Comparison of ENCODE assay signal across 17 cellular contexts in genomic region chr21:37436180-37436579, GRCh38.
A peak's percentile ranks its signal among the peaks of the same experiment; 100 is the strongest.
DNase-seq lines count a peak whose midpoint lies in the region; ATAC-seq, FAIRE-seq and TF ChIP-seq lines count a peak whose summit lies in the region.
"Had no signal": no experiment of that assay in that cellular context is flagged by ENCODE, and none has a peak within 500 bp of the region (broad histone marks: within the 10 kb centered on the region; RNA-seq: fewer than 3 reads in every experiment).

No MANE protein-coding gene starts in this region.

- no peaks in the 10 kb centered on the region for H3K27me3 ChIP-seq in IMR-90 (ENCODE audit: control insufficient read depth, insufficient read depth, low read length)
- H3K27me3 ChIP-seq in GM12878 (replicated peaks in 1 of 2; ENCODE audit: control insufficient read depth in 2 of 2, insufficient read depth in 2 of 2, low read length in 1 of 2), result no peaks in the 10 kb centered on the region
- H3K27me3 ChIP-seq in spleen (replicated peaks in 1 of 7), result no peaks in the 10 kb centered on the region
- H3K27me3 ChIP-seq in ovary, result no peaks in the 10 kb centered on the region
- no peaks in the 10 kb centered on the region for H3K27me3 ChIP-seq in WERI-Rb-1 (ENCODE audit: insufficient read depth, low read depth, severe bottlenecking)

- peak; percentile 41 for FAIRE-seq in GM12878 (lab: Jason Lieb, UNC)

- POLR2A ChIA-PET in IMR-90 (lab: Charles Lee; ENCODE audit: unreplicated experiment), result interaction anchor here (0.6 kb wide), 1 partner anchor 23 kb away, joined by 4 read pairs; no protein-coding TSS in a partner anchor
- POLR2A ChIA-PET in GM12878 (lab: Charles Lee), result no interaction called here

- H3K27ac ChIP-seq in IMR-90 (ENCODE audit: insufficient read depth, low read length) (no peak overlapping the region), GM12878 (ENCODE audit: control insufficient read depth, insufficient read depth) (no peak overlapping the region), spleen (peak overlapping the region in 5 of 8 donors; percentile 36 to 62 (median 46)), ovary (no peak overlapping the region), WERI-Rb-1 (no peak overlapping the region)

- H3K79me2 ChIP-seq in GM12878 (ENCODE audit: control insufficient read depth, insufficient read depth, low read length), result peaks cover 80% of the 10 kb centered on the region

- peaks cover 13 to 35% of the 10 kb centered on the region in 2 experiments for H3K79me1 ChIP-seq in IMR-90 (ENCODE audit: low read depth in 1 of 2, low read length in 2 of 2)

- peak overlapping the region; percentile 65 for H3K23ac ChIP-seq in IMR-90 (ENCODE audit: low read depth, low read length)

- TF ChIP-seq POLR2A in IMR-90 (IDR thresholded peaks at IDR 0.05; ENCODE audit: low read depth, low read length) (no peak), GM12878 (IDR thresholded peaks at IDR 0.05; ENCODE audit: low read depth, low read length) (no peak), spleen (IDR thresholded peaks at IDR 0.05) (no peak), ovary (IDR thresholded peaks at IDR 0.05) (no peak)

- BruUV-seq in IMR-90 (replicated peaks; lab: Mats Ljungman, UMichigan), result no TSS peak
- TSS peak; percentile 4 for BruUV-seq in GM12878 (replicated peaks; lab: Mats Ljungman, UMichigan)

- in situ Hi-C loops in IMR-90 (cut with MboI; ENCODE audit: low sequenced_read_pairs), result no loop called here
- in situ Hi-C loops in GM12878 (cut with MboI), result no loop called here

- no peak for TF ChIP-seq CTCF in IMR-90 (conservative IDR thresholded peaks at IDR 0.05; ENCODE audit: low read depth, low read length)
- TF ChIP-seq CTCF in GM12878 (IDR thresholded peaks at IDR 0.05 in 2 of 3, conservative IDR thresholded peaks at IDR 0.05 in 1 of 3; ENCODE audit: control insufficient read depth in 2 of 3, extremely low read depth in 1 of 3, insufficient read depth in 1 of 3, low read depth in 3 of 3, low read length in 3 of 3), result no peak
- TF ChIP-seq CTCF in spleen (IDR thresholded peaks at IDR 0.05 in 8 of 11, conservative IDR thresholded peaks at IDR 0.05 in 3 of 11), result no peak
- no peak for TF ChIP-seq CTCF in ovary (IDR thresholded peaks at IDR 0.05)
- no peak for TF ChIP-seq CTCF in WERI-Rb-1 (IDR thresholded peaks at IDR 0.05; ENCODE audit: low read depth, low read length)

- H4K20me1 ChIP-seq in IMR-90 (ENCODE audit: insufficient read depth, low read length), result peaks cover 40% of the 10 kb centered on the region
- peaks cover 2% of the 10 kb centered on the region; the same call in 1 of the 2 replicates for H4K20me1 ChIP-seq in GM12878 (ENCODE audit: control insufficient read depth, insufficient read depth)

- 0 out of 2 replicates have a peak, but pooled peaks cover 1% of the 10 kb centered on the region for H3K36me3 ChIP-seq in IMR-90 (ENCODE audit: control insufficient read depth, insufficient read depth, low read length)
- H3K36me3 ChIP-seq in GM12878 (ENCODE audit: control insufficient read depth in 2 of 2, insufficient read depth in 2 of 2, low read length in 1 of 2), result peaks cover 2 to 7% of the 10 kb centered on the region in 2 experiments; a peak in 2 of 4 replicates
- peaks cover 0 to 3% (median 0%) of the 10 kb centered on the region in 6 donors for H3K36me3 ChIP-seq in spleen
- H3K36me3 ChIP-seq in ovary, result no peaks in the 10 kb centered on the region
- H3K36me3 ChIP-seq in WERI-Rb-1, result no peaks in the 10 kb centered on the region

- H2AK5ac ChIP-seq in IMR-90 (ENCODE audit: low read depth, low read length), result no peak overlapping the region

- dilution Hi-C loops in IMR-90 (cut with HindIII; ENCODE audit: low sequenced_read_pairs, unreplicated experiment), result no loop called here

- H2BK5ac ChIP-seq in IMR-90 (ENCODE audit: low read depth, low read length, poor library complexity, severe bottlenecking), result no peak overlapping the region

- H3K9me3 ChIP-seq in IMR-90 (ENCODE audit: control insufficient read depth, insufficient read depth, low read length) (no peaks in the 10 kb centered on the region), GM12878 (replicated peaks; ENCODE audit: control insufficient read depth, insufficient read depth, low read length) (peaks cover 6% of the 10 kb centered on the region), spleen (no peaks in the 10 kb centered on the region), ovary (no peaks in the 10 kb centered on the region), WERI-Rb-1 (ENCODE audit: severe bottlenecking) (no peaks in the 10 kb centered on the region)
- H3K9me3 ChIP-seq: mucosa of descending colon had no signal

- H2AK9ac ChIP-seq in IMR-90 (replicated peaks; ENCODE audit: low read depth, low read length, poor library complexity), result no peak overlapping the region

- ATAC-seq in IMR-90 (ENCODE audit: low read depth) (no peak), GM12878 (no peak), GM19351 (IDR thresholded peaks at IDR 0.05; ENCODE audit: unreplicated experiment) (no peak)
- ATAC-seq: activated CD8-positive, alpha-beta T cell treated with anti-CD3 and anti-CD28 coated beads, Interleukin-2, amount 10 ng/mL, durations not matched to agents 7 days and 5 days; mucosa of descending colon; stimulated activated naive CD8-positive, alpha-beta T cell treated with anti-CD3 and anti-CD28 coated beads, Interleukin-15, amount 100 ng/mL, for 72 hours had no signal

- H3K4me3 ChIP-seq in IMR-90 (ENCODE audit: insufficient read depth, low read depth, low read length) (no peak overlapping the region), GM12878 (no peak overlapping the region), spleen (no peak overlapping the region), ovary (no peak overlapping the region), WERI-Rb-1 (ENCODE audit: low read depth, low read length) (no peak overlapping the region)
- H3K4me3 ChIP-seq: mucosa of descending colon had no signal

- CTCF ChIA-PET in IMR-90 (lab: Yijun Ruan, JAX), result interaction anchor here (1.5 kb wide), 1 partner anchor 28 kb away, joined by 4 read pairs; no protein-coding TSS in a partner anchor
- CTCF ChIA-PET in GM12878 (lab: Yijun Ruan, JAX), result no interaction called here

- RAD21 ChIA-PET in GM12878 (lab: Charles Lee; ENCODE audit: unreplicated experiment), result interaction anchor here (1.1 kb wide), 1 partner anchor 65 kb away, joined by 3 read pairs; no protein-coding TSS in a partner anchor

- DNase-seq in IMR-90 (no peak), GM12878 (ENCODE audit: low read depth, low spot score) (no peak), kidney tubule cell (ENCODE audit: low spot score) (peak; percentile 11), spleen (no peak), ovary (no peak), LoVo (ENCODE audit: low spot score) (no peak), WERI-Rb-1 (no peak)
- DNase-seq: activated CD4-positive, alpha-beta T cell treated with anti-CD3 and anti-CD28 coated beads for 1 hour; activated CD8-positive, alpha-beta T cell treated with anti-CD3 and anti-CD28 coated beads, Interleukin-2, amount 10 ng/mL, durations not matched to agents 7 days and 5 days; MM.1S; mucosa of descending colon; NCI-H146; NCI-H2171; NCI-H526; stimulated activated naive CD8-positive, alpha-beta T cell treated with anti-CD3 and anti-CD28 coated beads, Interleukin-15, amount 100 ng/mL, for 72 hours; trophoblast cell had no signal

- no peak overlapping the region for H2AFZ ChIP-seq in IMR-90 (replicated peaks; ENCODE audit: low read length, poor library complexity)
- H2AFZ ChIP-seq in GM12878 (ENCODE audit: control insufficient read depth, low read depth, low read length), result no peak overlapping the region

- no peak overlapping the region for H3K4ac ChIP-seq in IMR-90 (ENCODE audit: low read depth, low read length)

- no peak overlapping the region for H2BK20ac ChIP-seq in IMR-90 (ENCODE audit: low read depth, low read length)

- H3K18ac ChIP-seq in IMR-90 (ENCODE audit: low read depth, low read length), result no peak overlapping the region

- H3K4me1 ChIP-seq in IMR-90 (ENCODE audit: control insufficient read depth, insufficient read depth, low read length), result peaks cover 2% of the 10 kb centered on the region; the same call in 1 of the 2 replicates
- no peaks in the 10 kb centered on the region for H3K4me1 ChIP-seq in GM12878 (ENCODE audit: control insufficient read depth, insufficient read depth, low read length)
- H3K4me1 ChIP-seq in spleen, result peaks cover 48 to 99% (median 78%) of the 10 kb centered on the region in 6 donors
- peaks cover 7% of the 10 kb centered on the region for H3K4me1 ChIP-seq in ovary (ENCODE audit: insufficient read depth)

- no peak for TF ChIP-seq RAD21 in IMR-90 (IDR thresholded peaks at IDR 0.05; ENCODE audit: low read length)
- no peak for TF ChIP-seq RAD21 in GM12878 (IDR thresholded peaks at IDR 0.05; ENCODE audit: insufficient read depth, low read depth, low read length)

- SMC1A ChIA-PET in GM12878 (lab: Charles Lee; ENCODE audit: uncharacterized antibody, unreplicated experiment), result interaction anchor here (0.8 to 2.1 kb wide), 2 partner anchors 65 to 269 kb away, joined by 4 to 6 read pairs; no protein-coding TSS in a partner anchor

- no peak overlapping the region for H3K4me2 ChIP-seq in IMR-90 (ENCODE audit: low read depth, low read length)
- H3K4me2 ChIP-seq in GM12878 (ENCODE audit: control insufficient read depth, insufficient read depth), result no peak overlapping the region

- H4K91ac ChIP-seq in IMR-90 (ENCODE audit: insufficient read depth, low read depth, low read length), result no peak overlapping the region

- no peak overlapping the region for H3K9ac ChIP-seq in IMR-90 (ENCODE audit: low read depth, low read length)
- H3K9ac ChIP-seq in GM12878 (ENCODE audit: control insufficient read depth, insufficient read depth, low read length), result no peak overlapping the region

- WGBS in IMR-90 (ENCODE audit: extremely low coverage in 2 of 2, insufficient read length in 1 of 2), 2 experiments, result no CpG with 5 or more reads among the region's 2 CpGs
- WGBS in GM12878 (ENCODE audit: insufficient coverage, insufficient replicate concordance, low lambda C conversion rate, missing lambda C conversion rate), result 90% methylated on average over 2 of the region's 2 CpGs
- 70 to 79% (median 75%) methylated on average over 2 of the region's 2 CpGs for WGBS in spleen, 5 donors
- WGBS in ovary, 3 donors, result 53 to 62% (median 56%) methylated on average over 2 of the region's 2 CpGs

- 0 out of 4 replicates have a peak overlapping the region, but pooled peaks of 1 of the 2 experiments have one; percentile 22 for H4K8ac ChIP-seq in IMR-90 (ENCODE audit: low read depth in 2 of 2, low read length in 2 of 2)

- no peak overlapping the region for H2BK120ac ChIP-seq in IMR-90 (ENCODE audit: low read depth, low read length)

- H3K14ac ChIP-seq in IMR-90 (replicated peaks; ENCODE audit: low read depth, low read length), result no peak overlapping the region

- H3K9me1 ChIP-seq in IMR-90 (ENCODE audit: insufficient read depth, low read length), result peaks cover 11% of the 10 kb centered on the region

- H3K56ac ChIP-seq in IMR-90 (ENCODE audit: extremely low read depth, insufficient read depth, low read length), result no peak overlapping the region

- H2BK15ac ChIP-seq in IMR-90 (ENCODE audit: low read depth, low read length), result no peak overlapping the region

- no peak overlapping the region for H4K5ac ChIP-seq in IMR-90 (ENCODE audit: low read depth, low read length)

- TF ChIP-seq EP300 in GM12878 (IDR thresholded peaks at IDR 0.05; ENCODE audit: borderline replicate concordance in 1 of 2, control insufficient read depth in 1 of 2, low read depth in 2 of 2, low read length in 2 of 2), result no peak
- TF ChIP-seq EP300 in ovary (IDR thresholded peaks at IDR 0.05), result no peak

- intact Hi-C loops in IMR-90 (cut with micrococcal nuclease) (no loop called here), GM12878 (cut with micrococcal nuclease; ENCODE audit: unreplicated experiment) (no loop called here), spleen (cut with DNase I; ENCODE audit: low total_unique reads) (no loop called here), ovary (cut with DNase I) (no loop called here)

Comparison
In these comparisons a context has a peak if more than half of its experiments do, and no peak if none do; other contexts are left out.
1. H3K27ac ChIP-seq: peak in spleen (5 of 8); none in IMR-90 (single experiment), GM12878 (single experiment), ovary (0 of 2) and WERI-Rb-1 (single experiment).